1 cellular context compared by ENCODE assay signal in the genomic region with DNA sequence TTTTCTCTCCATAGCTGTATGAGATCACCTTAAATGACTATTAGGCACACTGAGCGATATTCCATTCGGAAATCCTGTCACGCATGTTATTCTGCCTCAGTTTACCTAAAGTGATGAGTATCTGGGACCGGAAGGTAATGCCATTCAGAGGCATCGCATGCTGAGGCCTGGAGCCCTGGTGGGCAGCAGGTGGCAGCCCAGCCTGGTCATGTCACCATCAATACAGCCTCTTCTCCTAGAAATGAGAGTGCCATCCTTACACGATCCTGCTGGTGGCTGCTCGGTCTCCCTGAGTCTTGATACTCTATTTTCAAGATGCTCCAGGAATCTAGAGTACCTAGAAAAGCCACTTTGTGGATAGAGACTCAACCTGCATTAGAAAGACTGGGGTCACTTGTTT.
TF ChIP-seq lines count a peak whose summit lies in the region.

No MANE protein-coding gene starts in this region.

TF ChIP-seq in SK-N-SH, 30 proteins besides CTCF, POLR2A, EP300 and RAD21:
- TF ChIP-seq, protein P1, sequence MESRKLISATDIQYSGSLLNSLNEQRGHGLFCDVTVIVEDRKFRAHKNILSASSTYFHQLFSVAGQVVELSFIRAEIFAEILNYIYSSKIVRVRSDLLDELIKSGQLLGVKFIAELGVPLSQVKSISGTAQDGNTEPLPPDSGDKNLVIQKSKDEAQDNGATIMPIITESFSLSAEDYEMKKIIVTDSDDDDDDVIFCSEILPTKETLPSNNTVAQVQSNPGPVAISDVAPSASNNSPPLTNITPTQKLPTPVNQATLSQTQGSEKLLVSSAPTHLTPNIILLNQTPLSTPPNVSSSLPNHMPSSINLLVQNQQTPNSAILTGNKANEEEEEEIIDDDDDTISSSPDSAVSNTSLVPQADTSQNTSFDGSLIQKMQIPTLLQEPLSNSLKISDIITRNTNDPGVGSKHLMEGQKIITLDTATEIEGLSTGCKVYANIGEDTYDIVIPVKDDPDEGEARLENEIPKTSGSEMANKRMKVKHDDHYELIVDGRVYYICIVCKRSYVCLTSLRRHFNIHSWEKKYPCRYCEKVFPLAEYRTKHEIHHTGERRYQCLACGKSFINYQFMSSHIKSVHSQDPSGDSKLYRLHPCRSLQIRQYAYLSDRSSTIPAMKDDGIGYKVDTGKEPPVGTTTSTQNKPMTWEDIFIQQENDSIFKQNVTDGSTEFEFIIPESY (IDR thresholded peaks at IDR 0.05; ENCODE audit: borderline replicate concordance, low read depth) = no peak
- TF ChIP-seq FOXJ3 (CRISPR knock-in tag; IDR thresholded peaks at IDR 0.05) = no peak
